8 cellular contexts compared by ENCODE assay signal in genomic region chr20:25685276-25686080, GRCh38. TPM values are rescaled to one million over a fixed set of nuclear protein-coding genes. Genes with fewer than 3 reads are reported as not detected.
DNase-seq lines count a peak whose midpoint lies in the region; ATAC-seq, FAIRE-seq and TF ChIP-seq lines count a peak whose summit lies in the region.

No MANE protein-coding gene starts in this region.

- CTCF ChIA-PET in activated naive CD4-positive, alpha-beta T cell treated with anti-CD3 and anti-CD28 coated beads, Interleukin-2, amount 10 ng/mL, durations not matched to agents 7 days and 5 days (lab: Charles Lee): no interaction called here

- H3K4me3 ChIP-seq in foreskin fibroblast (ENCODE audit: low read depth in 1 of 2, low read length in 2 of 2): no peak overlapping the region

- DNase-seq in GM12892 (ENCODE audit: insufficient read length) (no peak), DMS114 treated with DMSO at 0.1 percent for 48 hours (lab: John Stamatoyannopoulos, UW; ENCODE audit: unreplicated experiment) (no peak), foreskin fibroblast (no peak), SIG-M5 (lab: John Stamatoyannopoulos, UW) (no peak)
- DNase-seq in central memory CD8-positive, alpha-beta T cell (ENCODE audit: low spot score in 2 of 2): no peak
- no peak for DNase-seq in activated naive CD4-positive, alpha-beta T cell treated with anti-CD3 and anti-CD28 coated beads, Interleukin-2, amount 10 ng/mL, durations not matched to agents 7 days and 5 days

- H3K4me1 Mint-ChIP-seq in central memory CD8-positive, alpha-beta T cell: peaks cover 18% of the 10 kb centered on the region
- H3K4me1 Mint-ChIP-seq in activated naive CD4-positive, alpha-beta T cell treated with anti-CD3 and anti-CD28 coated beads, Interleukin-2, amount 10 ng/mL, durations not matched to agents 7 days and 5 days: peaks cover 7% of the 10 kb centered on the region

- H3K27ac Mint-ChIP-seq in central memory CD8-positive, alpha-beta T cell (ENCODE audit: low read depth): peak overlapping the region; percentile 76
- no peak overlapping the region for H3K27ac Mint-ChIP-seq in activated naive CD4-positive, alpha-beta T cell treated with anti-CD3 and anti-CD28 coated beads, Interleukin-2, amount 10 ng/mL, durations not matched to agents 7 days and 5 days

- H3K9me3 Mint-ChIP-seq in central memory CD8-positive, alpha-beta T cell: no peaks in the 10 kb centered on the region
- no peaks in the 10 kb centered on the region for H3K9me3 Mint-ChIP-seq in activated naive CD4-positive, alpha-beta T cell treated with anti-CD3 and anti-CD28 coated beads, Interleukin-2, amount 10 ng/mL, durations not matched to agents 7 days and 5 days

- peak; percentile 80 for ATAC-seq in GM21390 (IDR thresholded peaks at IDR 0.05; ENCODE audit: unreplicated experiment)
- ATAC-seq in HG03175 (IDR thresholded peaks at IDR 0.05; ENCODE audit: unreplicated experiment): peak; percentile 83
- ATAC-seq in central memory CD8-positive, alpha-beta T cell (replicated peaks; ENCODE audit: extremely low read depth, poor library complexity, severe bottlenecking): no peak

- no peak overlapping the region for H3K4me3 Mint-ChIP-seq in central memory CD8-positive, alpha-beta T cell
- no peak overlapping the region for H3K4me3 Mint-ChIP-seq in activated naive CD4-positive, alpha-beta T cell treated with anti-CD3 and anti-CD28 coated beads, Interleukin-2, amount 10 ng/mL, durations not matched to agents 7 days and 5 days

- no peaks in the 10 kb centered on the region for H3K27me3 Mint-ChIP-seq in central memory CD8-positive, alpha-beta T cell
- no peaks in the 10 kb centered on the region for H3K27me3 Mint-ChIP-seq in activated naive CD4-positive, alpha-beta T cell treated with anti-CD3 and anti-CD28 coated beads, Interleukin-2, amount 10 ng/mL, durations not matched to agents 7 days and 5 days

- no peak for TF ChIP-seq POLR2A in GM12892 (IDR thresholded peaks at IDR 0.05; ENCODE audit: low read depth, low read length)

- no peak for TF ChIP-seq CTCF in foreskin fibroblast (IDR thresholded peaks at IDR 0.05; ENCODE audit: low read depth, low read length)

- FAIRE-seq in GM12892 (lab: Jason Lieb, UNC): peak; percentile 27

- peaks cover 36% of the 10 kb centered on the region for H3K36me3 Mint-ChIP-seq in central memory CD8-positive, alpha-beta T cell (ENCODE audit: insufficient read depth)
- peaks cover 44% of the 10 kb centered on the region for H3K36me3 Mint-ChIP-seq in activated naive CD4-positive, alpha-beta T cell treated with anti-CD3 and anti-CD28 coated beads, Interleukin-2, amount 10 ng/mL, durations not matched to agents 7 days and 5 days

RNA-seq across cellular contexts. Expression of gene ZNF337, which starts 11.2 kb away (rescaled TPM):
- 17.7 TPM for polyA plus RNA-seq in GM12892 (2012; ENCODE audit: missing spikeins)
